In genomic region chr19:48922548-48923490, GRCh38 we compare ENCODE assay signal across 1 cellular context.
TF ChIP-seq lines count a peak whose summit lies in the region.

No MANE protein-coding gene starts in this region.

TF ChIP-seq in IMR-90, 13 proteins besides CTCF, POLR2A, EP300 and RAD21:
- TF ChIP-seq MAFK (IDR thresholded peaks at IDR 0.05; ENCODE audit: low read depth, low read length): no peak
- no peak for TF ChIP-seq MAZ (IDR thresholded peaks at IDR 0.05; ENCODE audit: borderline replicate concordance, low read depth, low read length)
- TF ChIP-seq MXI1 (IDR thresholded peaks at IDR 0.05; ENCODE audit: borderline replicate concordance, low read depth, low read length): no peak
- TF ChIP-seq USF2 (IDR thresholded peaks at IDR 0.05; ENCODE audit: low read depth, low read length): no peak
- TF ChIP-seq, protein P1, sequence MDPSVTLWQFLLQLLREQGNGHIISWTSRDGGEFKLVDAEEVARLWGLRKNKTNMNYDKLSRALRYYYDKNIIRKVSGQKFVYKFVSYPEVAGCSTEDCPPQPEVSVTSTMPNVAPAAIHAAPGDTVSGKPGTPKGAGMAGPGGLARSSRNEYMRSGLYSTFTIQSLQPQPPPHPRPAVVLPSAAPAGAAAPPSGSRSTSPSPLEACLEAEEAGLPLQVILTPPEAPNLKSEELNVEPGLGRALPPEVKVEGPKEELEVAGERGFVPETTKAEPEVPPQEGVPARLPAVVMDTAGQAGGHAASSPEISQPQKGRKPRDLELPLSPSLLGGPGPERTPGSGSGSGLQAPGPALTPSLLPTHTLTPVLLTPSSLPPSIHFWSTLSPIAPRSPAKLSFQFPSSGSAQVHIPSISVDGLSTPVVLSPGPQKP (IDR thresholded peaks at IDR 0.05; ENCODE audit: borderline replicate concordance, low read depth, low read length): no peak
